9 cellular contexts compared by ENCODE assay signal in genomic region chrX:39855748-39856129, GRCh38.
DNase-seq lines count a peak whose midpoint lies in the region; ATAC-seq, FAIRE-seq and TF ChIP-seq lines count a peak whose summit lies in the region.
"Had no signal": no experiment of that assay in that cellular context is flagged by ENCODE, and none has a peak within 500 bp of the region (broad histone marks: within the 10 kb centered on the region; RNA-seq: fewer than 3 reads in every experiment).

No MANE protein-coding gene starts in this region.

- no peak overlapping the region for H3K9ac ChIP-seq in HepG2 (ENCODE audit: insufficient read depth, low read depth, low read length)

- CTCF ChIA-PET in HepG2 (lab: Yijun Ruan, JAX; ENCODE audit: low intra/inter-chr PET ratio, low total read pairs) = no interaction called here

- no peaks in the 10 kb centered on the region for H3K79me2 ChIP-seq in HepG2 (ENCODE audit: insufficient read depth, low read length)

- H3K36me3 Mint-ChIP-seq in CD14-positive monocyte = no peaks in the 10 kb centered on the region
- peaks cover 9% of the 10 kb centered on the region for H3K36me3 Mint-ChIP-seq in activated T-helper 1 cell treated with anti-CD3 and anti-CD28 coated beads, Interleukin-12 subunit alpha, Interleukin-12 subunit beta, Interleukin-2, Interleukin-4 antibody, amounts not matched to agents 30 ng/mL and 10 ng/mL and 1 ng/mL, durations not matched to agents 14 hours and 24 hours and 36 hours (ENCODE audit: low read depth)

- H3K4me1 ChIP-seq in Peyer's patch (peaks cover 0 to 9% (median 0%) of the 10 kb centered on the region in 4 donors), HepG2 (ENCODE audit: insufficient read depth, low read length) (no peaks in the 10 kb centered on the region), ascending aorta (no peaks in the 10 kb centered on the region)

- H3K36me3 ChIP-seq in Peyer's patch (no peaks in the 10 kb centered on the region), HepG2 (replicated peaks in 1 of 2; ENCODE audit: control insufficient read depth in 1 of 2, insufficient read depth in 2 of 2, low read length in 2 of 2) (no peaks in the 10 kb centered on the region), ascending aorta (no peaks in the 10 kb centered on the region)
- H3K36me3 ChIP-seq: gastrocnemius medialis had no signal

- BruUV-seq in HepG2 (replicated peaks; lab: Mats Ljungman, UMichigan) = no TSS peak

- no peak overlapping the region for H2AFZ ChIP-seq in HepG2 (ENCODE audit: low read length)

- H3K27ac ChIP-seq in Peyer's patch (peak overlapping the region; percentile 31 to 77 (median 64)), HepG2 (ENCODE audit: extremely low read length, insufficient read depth, low read length) (no peak overlapping the region), ascending aorta (no peak overlapping the region)
- H3K27ac ChIP-seq: gastrocnemius medialis had no signal

- peak overlapping the region in 5 of 7 donors; percentile 22 to 83 (median 48) for H3K27ac Mint-ChIP-seq in CD14-positive monocyte
- peak overlapping the region; percentile 93 for H3K27ac Mint-ChIP-seq in activated T-helper 1 cell treated with anti-CD3 and anti-CD28 coated beads, Interleukin-12 subunit alpha, Interleukin-12 subunit beta, Interleukin-2, Interleukin-4 antibody, amounts not matched to agents 30 ng/mL and 10 ng/mL and 1 ng/mL, durations not matched to agents 14 hours and 24 hours and 36 hours

- H3K9me3 ChIP-seq in Peyer's patch (no peaks in the 10 kb centered on the region), HepG2 (ENCODE audit: low read length) (no peaks in the 10 kb centered on the region), ascending aorta (no peaks in the 10 kb centered on the region)
- H3K9me3 ChIP-seq: gastrocnemius medialis had no signal

- intact Hi-C loops in CD14-positive monocyte (cut with micrococcal nuclease) = no loop called here
- intact Hi-C loops in activated T-helper 1 cell treated with anti-CD3 and anti-CD28 coated beads, Interleukin-12 subunit alpha, Interleukin-12 subunit beta, Interleukin-2, Interleukin-4 antibody, amounts not matched to agents 30 ng/mL and 10 ng/mL and 1 ng/mL, durations not matched to agents 14 hours and 24 hours and 36 hours (cut with micrococcal nuclease) = loop anchor here (1.0 to 10.0 kb wide), 15 partner anchors 15 to 1053 kb away; partner anchors contain the start of gene MID1IP1
- intact Hi-C loops in HepG2 (cut with micrococcal nuclease; ENCODE audit: unreplicated experiment) = no loop called here
- intact Hi-C loops in ascending aorta (cut with DNase I) = no loop called here

- in situ Hi-C loops in HepG2 (cut with HindIII; ENCODE audit: extremely low pct_ligation_motif_present, low pct_unique_long_range_greater_than_20kb) = no loop called here

- POLR2A ChIA-PET in HepG2 (lab: Yijun Ruan, JAX) = no interaction called here

- peaks cover 53% of the 10 kb centered on the region for H3K4me1 Mint-ChIP-seq in CD14-positive monocyte
- peaks cover 76% of the 10 kb centered on the region for H3K4me1 Mint-ChIP-seq in activated T-helper 1 cell treated with anti-CD3 and anti-CD28 coated beads, Interleukin-12 subunit alpha, Interleukin-12 subunit beta, Interleukin-2, Interleukin-4 antibody, amounts not matched to agents 30 ng/mL and 10 ng/mL and 1 ng/mL, durations not matched to agents 14 hours and 24 hours and 36 hours (ENCODE audit: low read depth)

- 14% methylated on average over 4 of the region's 10 CpGs for WGBS in HepG2 (ENCODE audit: low lambda C conversion rate)

- H3K4me2 ChIP-seq in HepG2 (ENCODE audit: low read depth, low read length) = no peak overlapping the region

- TF ChIP-seq CTCF in CD14-positive monocyte (IDR thresholded peaks at IDR 0.05) (no peak), Peyer's patch (IDR thresholded peaks at IDR 0.05) (no peak), HepG2 (CRISPR knock-in tag; IDR thresholded peaks at IDR 0.05) (no peak), ascending aorta (IDR thresholded peaks at IDR 0.05) (no peak)

- peak; percentile 50 for DNase-seq in CD14-positive monocyte (ENCODE audit: low spot score)
- peak in 2 of 3 donors; percentile 66 to 81 for DNase-seq in Peyer's patch
- peak; percentile 65 for DNase-seq in activated T-helper 1 cell treated with anti-CD3 and anti-CD28 coated beads, Interleukin-12 subunit alpha, Interleukin-12 subunit beta, Interleukin-2, Interleukin-4 antibody, amounts not matched to agents 30 ng/mL and 10 ng/mL and 1 ng/mL, durations not matched to agents 14 hours and 24 hours and 36 hours (ENCODE audit: low spot score)
- DNase-seq in HepG2 (ENCODE audit: low spot score) = no peak
- peak; percentile 79 for DNase-seq in stimulated activated naive CD4-positive, alpha-beta T cell treated with Interleukin-2 at 50 U/mL for 16 hours (lab: John Stamatoyannopoulos, UW)
- DNase-seq in ascending aorta (ENCODE audit: low spot score in 2 of 2) = no peak

- FAIRE-seq in HepG2 (lab: Jason Lieb, UNC) = no peak

- TF ChIP-seq EP300 in HepG2 (IDR thresholded peaks at IDR 0.05; ENCODE audit: low read depth in 2 of 2, low read length in 2 of 2) (no peak), HepG2 (CRISPR knock-in tag; IDR thresholded peaks at IDR 0.05; ENCODE audit: borderline replicate concordance) (no peak)

- H3K4me3 Mint-ChIP-seq in CD14-positive monocyte = peak overlapping the region; percentile 49 to 80
- H3K4me3 Mint-ChIP-seq in activated T-helper 1 cell treated with anti-CD3 and anti-CD28 coated beads, Interleukin-12 subunit alpha, Interleukin-12 subunit beta, Interleukin-2, Interleukin-4 antibody, amounts not matched to agents 30 ng/mL and 10 ng/mL and 1 ng/mL, durations not matched to agents 14 hours and 24 hours and 36 hours = peak overlapping the region; percentile 81

- no peaks in the 10 kb centered on the region for H3K9me3 Mint-ChIP-seq in CD14-positive monocyte
- H3K9me3 Mint-ChIP-seq in activated T-helper 1 cell treated with anti-CD3 and anti-CD28 coated beads, Interleukin-12 subunit alpha, Interleukin-12 subunit beta, Interleukin-2, Interleukin-4 antibody, amounts not matched to agents 30 ng/mL and 10 ng/mL and 1 ng/mL, durations not matched to agents 14 hours and 24 hours and 36 hours = no peaks in the 10 kb centered on the region

- peaks cover 0 to 15% (median 0%) of the 10 kb centered on the region in 3 donors for H3K27me3 Mint-ChIP-seq in CD14-positive monocyte (ENCODE audit: low read depth in 3 of 3)
- no peaks in the 10 kb centered on the region for H3K27me3 Mint-ChIP-seq in activated T-helper 1 cell treated with anti-CD3 and anti-CD28 coated beads, Interleukin-12 subunit alpha, Interleukin-12 subunit beta, Interleukin-2, Interleukin-4 antibody, amounts not matched to agents 30 ng/mL and 10 ng/mL and 1 ng/mL, durations not matched to agents 14 hours and 24 hours and 36 hours (ENCODE audit: insufficient read depth)

- no peak for TF ChIP-seq POLR2A in Peyer's patch (IDR thresholded peaks at IDR 0.05)
- no peak for TF ChIP-seq POLR2A in HepG2 (IDR thresholded peaks at IDR 0.05; ENCODE audit: insufficient read depth in 1 of 2, low read depth in 2 of 2, low read length in 2 of 2)

- no peak overlapping the region for H3K4me3 ChIP-seq in Peyer's patch
- no peak overlapping the region for H3K4me3 ChIP-seq in HepG2 (replicated peaks in 1 of 3; ENCODE audit: insufficient read depth in 1 of 3, low read depth in 2 of 3, low read length in 3 of 3)
- H3K4me3 ChIP-seq in ascending aorta = no peak overlapping the region
- H3K4me3 ChIP-seq: gastrocnemius medialis had no signal

- no peaks in the 10 kb centered on the region for H4K20me1 ChIP-seq in HepG2 (ENCODE audit: insufficient read depth, low read length)

- no peaks in the 10 kb centered on the region for H3K27me3 ChIP-seq in Peyer's patch
- peaks cover 0 to 2% of the 10 kb centered on the region in 2 experiments; a peak in 1 of 5 replicates for H3K27me3 ChIP-seq in HepG2 (ENCODE audit: control insufficient read depth in 1 of 2, insufficient read depth in 2 of 2, low read length in 2 of 2)
- H3K27me3 ChIP-seq in ascending aorta = peaks cover 5% of the 10 kb centered on the region
- H3K27me3 ChIP-seq: gastrocnemius medialis had no signal

- no peak for TF ChIP-seq RAD21 in HepG2 (CRISPR knock-in tag; IDR thresholded peaks at IDR 0.05)

- ATAC-seq in GM19455 (IDR thresholded peaks at IDR 0.05; ENCODE audit: unreplicated experiment) (peak; percentile 41), HG03565 (IDR thresholded peaks at IDR 0.05; ENCODE audit: unreplicated experiment) (peak; percentile 53), HepG2 (no peak)
- ATAC-seq: gastrocnemius medialis had no signal

TF ChIP-seq in HepG2, 621 proteins besides CTCF, POLR2A, EP300 and RAD21:
- TF ChIP-seq ZNF572 (CRISPR knock-in tag; IDR thresholded peaks at IDR 0.05) (no peak), FOSL2 (CRISPR knock-in tag; IDR thresholded peaks at IDR 0.05) (peak; percentile 65)
TF ChIP-seq in HepG2: peak in this region for 1.

Comparison
In these comparisons a context has a peak if more than half of its experiments do, and no peak if none do; other contexts are left out.
1. DNase-seq: peak in CD14-positive monocyte (single experiment), Peyer's patch (2 of 3), activated T-helper 1 cell treated with anti-CD3 and anti-CD28 coated beads, Interleukin-12 subunit alpha, Interleukin-12 subunit beta, Interleukin-2, Interleukin-4 antibody, amounts not matched to agents 30 ng/mL and 10 ng/mL and 1 ng/mL, durations not matched to agents 14 hours and 24 hours and 36 hours (single experiment) and stimulated activated naive CD4-positive, alpha-beta T cell treated with Interleukin-2 at 50 U/mL for 16 hours (single experiment); none in HepG2 (single experiment) and ascending aorta (0 of 2).
2. H3K27ac ChIP-seq: peak in Peyer's patch (4 of 4); none in HepG2 (single experiment) and ascending aorta (0 of 2).